Comparison of ENCODE assay signal across 14 cellular contexts in genomic region chr6:2810092-2810671, GRCh38. TPM values are rescaled to one million over a fixed set of nuclear protein-coding genes. Genes with fewer than 3 reads are reported as not detected.
DNase-seq lines count a peak whose midpoint lies in the region; ATAC-seq and TF ChIP-seq lines count a peak whose summit lies in the region.
"Had no signal": no experiment of that assay in that cellular context is flagged by ENCODE, and none has a peak within 500 bp of the region (broad histone marks: within the 10 kb centered on the region; RNA-seq: fewer than 3 reads in every experiment).

No MANE protein-coding gene starts in this region.

- DNase-seq in activated naive CD4-positive, alpha-beta T cell treated with anti-CD3 and anti-CD28 coated beads for 36 hours = no peak
- DNase-seq in activated naive CD4-positive, alpha-beta T cell treated with anti-CD3 and anti-CD28 coated beads, Interleukin-2, amount 10 ng/mL, durations not matched to agents 7 days and 5 days = no peak
- DNase-seq in RWPE2 (ENCODE audit: low spot score) = peak; percentile 92
- peak; percentile 6 for DNase-seq in iPS-NIHi11 (ENCODE audit: low spot score)
- DNase-seq in glutamatergic neuron = no peak
- DNase-seq: cortex of kidney, NCI-H2227 treated with DMSO at 0.1 percent for 48 hours had no signal

- H3K36me3 ChIP-seq in RWPE2 (ENCODE audit: low read depth) (no peaks in the 10 kb centered on the region), thymus (ENCODE audit: control insufficient read depth, insufficient read depth) (no peaks in the 10 kb centered on the region)

- peaks cover under 1% of the 10 kb centered on the region for H3K9me3 Mint-ChIP-seq in activated naive CD4-positive, alpha-beta T cell treated with anti-CD3 and anti-CD28 coated beads for 36 hours
- H3K9me3 Mint-ChIP-seq in activated naive CD4-positive, alpha-beta T cell treated with anti-CD3 and anti-CD28 coated beads, Interleukin-2, amount 10 ng/mL, durations not matched to agents 7 days and 5 days = no peaks in the 10 kb centered on the region
- no peaks in the 10 kb centered on the region for H3K9me3 Mint-ChIP-seq in glutamatergic neuron (ENCODE audit: unreplicated experiment)

- CTCF ChIA-PET in activated naive CD4-positive, alpha-beta T cell treated with anti-CD3 and anti-CD28 coated beads for 36 hours (lab: Charles Lee) = no interaction called here
- CTCF ChIA-PET in activated naive CD4-positive, alpha-beta T cell treated with anti-CD3 and anti-CD28 coated beads, Interleukin-2, amount 10 ng/mL, durations not matched to agents 7 days and 5 days (lab: Charles Lee) = interaction anchor here (1.8 kb wide), 1 partner anchor 29 kb away, joined by 5 read pairs; no protein-coding TSS in a partner anchor

- peaks cover 2% of the 10 kb centered on the region for H3K36me3 Mint-ChIP-seq in activated naive CD4-positive, alpha-beta T cell treated with anti-CD3 and anti-CD28 coated beads for 36 hours (ENCODE audit: low read depth)
- no peaks in the 10 kb centered on the region for H3K36me3 Mint-ChIP-seq in activated naive CD4-positive, alpha-beta T cell treated with anti-CD3 and anti-CD28 coated beads, Interleukin-2, amount 10 ng/mL, durations not matched to agents 7 days and 5 days
- H3K36me3 Mint-ChIP-seq in glutamatergic neuron (ENCODE audit: unreplicated experiment) = no peaks in the 10 kb centered on the region

- H3K27me3 ChIP-seq in RWPE2 (ENCODE audit: insufficient read depth, poor library complexity, severe bottlenecking) (no peaks in the 10 kb centered on the region), thymus (ENCODE audit: control insufficient read depth, insufficient read depth) (no peaks in the 10 kb centered on the region)

- no peaks in the 10 kb centered on the region for H3K27me3 Mint-ChIP-seq in activated naive CD4-positive, alpha-beta T cell treated with anti-CD3 and anti-CD28 coated beads for 36 hours (ENCODE audit: low read depth)
- no peaks in the 10 kb centered on the region for H3K27me3 Mint-ChIP-seq in activated naive CD4-positive, alpha-beta T cell treated with anti-CD3 and anti-CD28 coated beads, Interleukin-2, amount 10 ng/mL, durations not matched to agents 7 days and 5 days
- H3K27me3 Mint-ChIP-seq in glutamatergic neuron (ENCODE audit: unreplicated experiment) = no peaks in the 10 kb centered on the region
- H3K27me3 Mint-ChIP-seq: IgD-negative memory B cell had no signal

- H3K4me3 ChIP-seq in RWPE2 (ENCODE audit: severe bottlenecking) = no peak overlapping the region
- H3K4me3 ChIP-seq in thymus (ENCODE audit: low read length) = no peak overlapping the region
- H3K4me3 ChIP-seq: skin epidermis had no signal

- peaks cover 7% of the 10 kb centered on the region for H3K4me1 Mint-ChIP-seq in activated naive CD4-positive, alpha-beta T cell treated with anti-CD3 and anti-CD28 coated beads for 36 hours (ENCODE audit: low read depth)
- peaks cover 9% of the 10 kb centered on the region for H3K4me1 Mint-ChIP-seq in activated naive CD4-positive, alpha-beta T cell treated with anti-CD3 and anti-CD28 coated beads, Interleukin-2, amount 10 ng/mL, durations not matched to agents 7 days and 5 days
- no peaks in the 10 kb centered on the region for H3K4me1 Mint-ChIP-seq in glutamatergic neuron (ENCODE audit: low read depth, unreplicated experiment)
- H3K4me1 Mint-ChIP-seq: IgD-negative memory B cell had no signal

- TF ChIP-seq CTCF in RWPE2 (IDR thresholded peaks at IDR 0.05; ENCODE audit: poor library complexity, severe bottlenecking) = no peak
- TF ChIP-seq CTCF in glutamatergic neuron (IDR thresholded peaks at IDR 0.05; ENCODE audit: partially characterized antibody, unreplicated experiment) = no peak

- H3K9me3 ChIP-seq in RWPE2 (ENCODE audit: severe bottlenecking) = no peaks in the 10 kb centered on the region
- H3K9me3 ChIP-seq in thymus (ENCODE audit: control insufficient read depth) = no peaks in the 10 kb centered on the region

- H3K4me1 ChIP-seq in RWPE2 (ENCODE audit: insufficient read depth, poor library complexity, severe bottlenecking) = peaks cover 16% of the 10 kb centered on the region
- H3K4me1 ChIP-seq in thymus (ENCODE audit: control insufficient read depth, insufficient read depth, low read length) = no peaks in the 10 kb centered on the region

- WGBS in thymus = 85% methylated on average over 9 of the region's 9 CpGs

- H3K27ac Mint-ChIP-seq in activated naive CD4-positive, alpha-beta T cell treated with anti-CD3 and anti-CD28 coated beads for 36 hours = peak overlapping the region; percentile 44
- no peak overlapping the region for H3K27ac Mint-ChIP-seq in activated naive CD4-positive, alpha-beta T cell treated with anti-CD3 and anti-CD28 coated beads, Interleukin-2, amount 10 ng/mL, durations not matched to agents 7 days and 5 days
- no peak overlapping the region for H3K27ac Mint-ChIP-seq in glutamatergic neuron (ENCODE audit: unreplicated experiment)
- H3K27ac Mint-ChIP-seq: activated T-helper 2 cell treated with anti-CD3 and anti-CD28 coated beads, Interferon-gamma antibody, Interleukin-2, Interleukin-4, amounts not matched to agents 10 μg/mL and 5 μg/mL and 100 μg/mL, durations not matched to agents 14 hours and 24 hours and 36 hours; IgD-negative memory B cell had no signal

- intact Hi-C loops in activated naive CD4-positive, alpha-beta T cell treated with anti-CD3 and anti-CD28 coated beads for 36 hours (cut with micrococcal nuclease) = no loop called here

- ATAC-seq in RWPE2 (ENCODE audit: low read depth) = peak; percentile 94
- no peak for ATAC-seq in GM19455 (IDR thresholded peaks at IDR 0.05; ENCODE audit: unreplicated experiment)
- ATAC-seq in HG02973 (IDR thresholded peaks at IDR 0.05; ENCODE audit: unreplicated experiment) = no peak

- H3K4me3 Mint-ChIP-seq in activated naive CD4-positive, alpha-beta T cell treated with anti-CD3 and anti-CD28 coated beads for 36 hours = no peak overlapping the region
- H3K4me3 Mint-ChIP-seq in activated naive CD4-positive, alpha-beta T cell treated with anti-CD3 and anti-CD28 coated beads, Interleukin-2, amount 10 ng/mL, durations not matched to agents 7 days and 5 days = no peak overlapping the region
- H3K4me3 Mint-ChIP-seq in glutamatergic neuron (ENCODE audit: unreplicated experiment) = no peak overlapping the region
- H3K4me3 Mint-ChIP-seq: IgD-negative memory B cell had no signal

- H3K27ac ChIP-seq in RWPE2 (ENCODE audit: poor library complexity, severe bottlenecking) (peak overlapping the region; percentile 72), thymus (ENCODE audit: low read depth) (peak overlapping the region; percentile 26)
- H3K27ac ChIP-seq: VCaP had no signal

RNA-seq across cellular contexts. Expression of gene SERPINB1, which starts 31.5 kb away (rescaled TPM):
- total RNA-seq in activated naive CD4-positive, alpha-beta T cell treated with anti-CD3 and anti-CD28 coated beads for 36 hours = 100 to 1,000 TPM; 200 to 208 TPM
- polyA plus RNA-seq in thymus = 120 TPM
- total RNA-seq in glutamatergic neuron (ENCODE audit: unreplicated experiment) = 8.2 TPM

RNA-seq across cellular contexts. Expression of gene WRNIP1, which starts 45.0 kb away (rescaled TPM):
- total RNA-seq in activated naive CD4-positive, alpha-beta T cell treated with anti-CD3 and anti-CD28 coated beads for 36 hours = 10 to 100 TPM; 19.2 to 21.7 TPM
- 85.3 TPM for polyA plus RNA-seq in thymus
- 46.5 TPM for total RNA-seq in glutamatergic neuron (ENCODE audit: unreplicated experiment)

RNA-seq across cellular contexts. Expression of gene MYLK4, which starts 59.5 kb away (rescaled TPM):
- under 1 TPM in 1 of 2 experiments, not detected in 1; 0.07 TPM for total RNA-seq in activated naive CD4-positive, alpha-beta T cell treated with anti-CD3 and anti-CD28 coated beads for 36 hours
- polyA plus RNA-seq in thymus = 0.52 TPM
- total RNA-seq in glutamatergic neuron (ENCODE audit: unreplicated experiment) = 0.49 TPM

Comparison
In these comparisons a context has a peak if more than half of its experiments do, and no peak if none do; other contexts are left out.
1. DNase-seq: peak in RWPE2 (single experiment) and iPS-NIHi11 (single experiment); none in activated naive CD4-positive, alpha-beta T cell treated with anti-CD3 and anti-CD28 coated beads for 36 hours (single experiment), activated naive CD4-positive, alpha-beta T cell treated with anti-CD3 and anti-CD28 coated beads, Interleukin-2, amount 10 ng/mL, durations not matched to agents 7 days and 5 days (single experiment) and glutamatergic neuron (single experiment).
2. RNA of gene SERPINB1, which starts 31.5 kb away (total RNA-seq): 200 to 208 TPM in activated naive CD4-positive, alpha-beta T cell treated with anti-CD3 and anti-CD28 coated beads for 36 hours; 8.2 TPM in glutamatergic neuron (single experiment); every median in the first group is over 10 times any median in the second.